16 cellular contexts compared by ENCODE assay signal in genomic region chr11:122714021-122714420, GRCh38. TPM values are rescaled to one million over a fixed set of nuclear protein-coding genes. Genes with fewer than 3 reads are reported as not detected.
DNase-seq lines count a peak whose midpoint lies in the region; ATAC-seq and TF ChIP-seq lines count a peak whose summit lies in the region.
"Had no signal": no experiment of that assay in that cellular context is flagged by ENCODE, and none has a peak within 500 bp of the region (broad histone marks: within the 10 kb centered on the region; RNA-seq: fewer than 3 reads in every experiment).

No MANE protein-coding gene starts in this region.

- TF ChIP-seq CTCF in DOHH2 (IDR thresholded peaks at IDR 0.05; ENCODE audit: low read depth, low read length, poor library complexity, severe bottlenecking) (no peak), hepatocyte (IDR thresholded peaks at IDR 0.05; ENCODE audit: poor library complexity) (no peak)

- H3K4me3 ChIP-seq in DOHH2 (ENCODE audit: low read length) (peak overlapping the region; percentile 12; the same call in 1 of the 2 replicates), hepatocyte (no peak overlapping the region)
- H3K4me3 ChIP-seq: gastroesophageal sphincter had no signal

- H3K4me1 ChIP-seq in DOHH2 (ENCODE audit: control insufficient read depth, low read length): peaks cover 69% of the 10 kb centered on the region
- H3K4me1 ChIP-seq in hepatocyte (ENCODE audit: insufficient read depth): no peaks in the 10 kb centered on the region
- H3K4me1 ChIP-seq: gastroesophageal sphincter had no signal

- peaks cover 24 to 33% of the 10 kb centered on the region in 2 donors for H3K4me1 Mint-ChIP-seq in effector memory CD8-positive, alpha-beta T cell (ENCODE audit: low read depth in 2 of 2)

- H3K36me3 Mint-ChIP-seq in effector memory CD8-positive, alpha-beta T cell (ENCODE audit: insufficient read depth): no peaks in the 10 kb centered on the region
- H3K36me3 Mint-ChIP-seq: activated CD4-positive, alpha-beta memory T cell treated with anti-CD3 and anti-CD28 coated beads for 36 hours had no signal

- H3K4me2 ChIP-seq in DOHH2 (ENCODE audit: low read length) (peak overlapping the region; percentile 30), hepatocyte (no peak overlapping the region)

- H3K9me3 ChIP-seq in DOHH2 (ENCODE audit: control insufficient read depth, insufficient read depth, low read length) (no peaks in the 10 kb centered on the region), hepatocyte (ENCODE audit: low read depth) (no peaks in the 10 kb centered on the region)
- H3K9me3 ChIP-seq: gastroesophageal sphincter had no signal

- H3K79me2 ChIP-seq in DOHH2 (ENCODE audit: control insufficient read depth, low read length): peaks cover 15% of the 10 kb centered on the region
- H3K79me2 ChIP-seq in hepatocyte: no peaks in the 10 kb centered on the region

- H3K27me3 ChIP-seq in DOHH2 (ENCODE audit: control insufficient read depth, low read length): no peaks in the 10 kb centered on the region
- no peaks in the 10 kb centered on the region for H3K27me3 ChIP-seq in hepatocyte

- peak overlapping the region in 1 of 2 donors; percentile 26 for H3K27ac Mint-ChIP-seq in effector memory CD8-positive, alpha-beta T cell
- H3K27ac Mint-ChIP-seq: activated CD4-positive, alpha-beta memory T cell treated with anti-CD3 and anti-CD28 coated beads for 36 hours had no signal

- H3K27ac ChIP-seq in DOHH2 (ENCODE audit: low read depth, low read length) (peak overlapping the region; percentile 3), hepatocyte (no peak overlapping the region)
- H3K27ac ChIP-seq: gastroesophageal sphincter, RWPE1 had no signal

- 98% methylated on average over 5 of the region's 5 CpGs for WGBS in hepatocyte (ENCODE audit: low lambda C conversion rate, missing lambda C conversion rate)

- H3F3A ChIP-seq in DOHH2 (ENCODE audit: control insufficient read depth, insufficient read depth): no peaks in the 10 kb centered on the region; the same call in 1 of the 2 replicates

- H3K36me3 ChIP-seq in DOHH2 (ENCODE audit: control insufficient read depth, low read length) (peaks cover 9% of the 10 kb centered on the region), hepatocyte (replicated peaks; ENCODE audit: insufficient read depth, low read depth) (no peaks in the 10 kb centered on the region)
- H3K36me3 ChIP-seq: gastroesophageal sphincter had no signal

- H2AFZ ChIP-seq in hepatocyte: no peak overlapping the region

- H3K9me3 Mint-ChIP-seq in effector memory CD8-positive, alpha-beta T cell: no peaks in the 10 kb centered on the region
- H3K9me3 Mint-ChIP-seq: activated CD4-positive, alpha-beta memory T cell treated with anti-CD3 and anti-CD28 coated beads for 36 hours; naive thymus-derived CD8-positive, alpha-beta T cell had no signal

- DNase-seq in effector memory CD8-positive, alpha-beta T cell: no peak
- DNase-seq in NCI-H226: no peak
- no peak for DNase-seq in amniotic stem cell (lab: John Stamatoyannopoulos, UW)
- no peak for DNase-seq in NCI-H510A (lab: John Stamatoyannopoulos, UW)
- no peak for DNase-seq in hepatocyte (ENCODE audit: low spot score)
- DNase-seq: activated CD4-positive, alpha-beta memory T cell treated with anti-CD3 and anti-CD28 coated beads for 36 hours; kidney glomerular epithelial cell; naive thymus-derived CD8-positive, alpha-beta T cell; NCI-H1417 treated with DMSO at 0.1 percent for 48 hours; NCI-H526; right cardiac atrium had no signal

- H3K9me2 ChIP-seq in DOHH2 (replicated peaks; ENCODE audit: control insufficient read depth, low read length) (no peaks in the 10 kb centered on the region), hepatocyte (replicated peaks; ENCODE audit: insufficient read depth) (no peaks in the 10 kb centered on the region)

- no peak overlapping the region for H3K4me3 Mint-ChIP-seq in effector memory CD8-positive, alpha-beta T cell
- H3K4me3 Mint-ChIP-seq: activated CD4-positive, alpha-beta memory T cell treated with anti-CD3 and anti-CD28 coated beads for 36 hours had no signal

- no peaks in the 10 kb centered on the region for H3K27me3 Mint-ChIP-seq in effector memory CD8-positive, alpha-beta T cell
- H3K27me3 Mint-ChIP-seq: activated CD4-positive, alpha-beta memory T cell treated with anti-CD3 and anti-CD28 coated beads for 36 hours; naive thymus-derived CD8-positive, alpha-beta T cell had no signal

- H4K20me1 ChIP-seq in DOHH2 (ENCODE audit: control insufficient read depth, insufficient read depth, low read depth, low read length) (no peaks in the 10 kb centered on the region), hepatocyte (ENCODE audit: insufficient read depth, poor library complexity, severe bottlenecking) (no peaks in the 10 kb centered on the region)

- ATAC-seq in GM19351 (IDR thresholded peaks at IDR 0.05; ENCODE audit: unreplicated experiment) (peak; percentile 59), HG03095 (IDR thresholded peaks at IDR 0.05; ENCODE audit: unreplicated experiment) (peak; percentile 39)
- ATAC-seq in effector memory CD8-positive, alpha-beta T cell (replicated peaks): peak; percentile 11
- ATAC-seq: gastroesophageal sphincter; naive thymus-derived CD8-positive, alpha-beta T cell had no signal

RNA-seq across cellular contexts. Expression of gene UBASH3B, which starts 58.5 kb away (rescaled TPM):
- total RNA-seq in hepatocyte: 5.2 and 11.1 TPM in 2 replicates
- polyA plus RNA-seq in hepatocyte: 5.1 and 9.1 TPM in 2 replicates
